20 cellular contexts compared by ENCODE assay signal in the genomic region with DNA sequence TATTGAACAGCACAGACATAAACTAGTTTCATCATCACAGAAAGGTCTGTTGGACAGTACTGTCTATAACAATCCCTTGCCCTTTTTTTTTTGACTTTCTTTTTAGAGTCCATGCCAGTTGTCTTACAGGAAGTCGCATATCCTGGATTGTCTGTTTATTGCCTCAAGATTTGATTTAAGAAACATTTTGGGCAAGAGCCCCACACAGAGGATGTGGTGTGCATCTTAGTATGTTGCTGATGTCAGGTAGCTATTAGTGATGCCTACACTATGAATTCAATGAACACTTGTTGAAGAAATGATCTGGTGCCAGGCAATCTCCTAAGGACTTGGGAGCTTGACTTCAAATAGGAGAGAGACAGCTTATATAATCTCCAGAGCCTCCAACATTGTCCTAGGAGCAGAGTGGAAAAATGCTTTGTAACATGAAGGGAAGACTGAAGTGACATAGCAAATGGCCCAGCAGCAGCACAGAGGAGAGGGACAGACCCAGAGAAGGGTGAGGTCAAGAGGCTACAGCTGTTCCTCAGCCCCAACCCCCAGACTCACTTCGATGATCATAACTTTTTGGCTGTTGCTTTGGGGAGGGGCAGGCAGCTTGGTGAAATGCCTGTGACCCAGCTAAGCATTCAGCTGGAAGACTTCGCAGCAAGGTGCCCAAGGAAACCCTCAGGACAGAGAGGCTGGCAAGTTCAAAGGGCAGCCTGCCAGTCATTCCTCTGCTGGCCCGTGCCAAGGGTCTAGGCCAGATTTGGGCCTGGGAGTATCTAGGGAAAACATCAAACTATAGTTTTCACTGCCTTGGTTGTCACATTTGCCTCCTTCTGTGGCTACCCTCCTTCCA. TPM values are rescaled to one million over a fixed set of nuclear protein-coding genes. Genes with fewer than 3 reads are reported as not detected.
DNase-seq lines count a peak whose midpoint lies in the region; ATAC-seq and TF ChIP-seq lines count a peak whose summit lies in the region.
"Had no signal": no experiment of that assay in that cellular context is flagged by ENCODE, and none has a peak within 500 bp of the region (broad histone marks: within the 10 kb centered on the region; RNA-seq: fewer than 3 reads in every experiment).

No MANE protein-coding gene starts in this region.

- no peaks in the 10 kb centered on the region for H3K36me3 ChIP-seq in left ventricle myocardium inferior
- no peaks in the 10 kb centered on the region for H3K36me3 ChIP-seq in gastroesophageal sphincter
- H3K36me3 ChIP-seq in thoracic aorta: no peaks in the 10 kb centered on the region
- H3K36me3 ChIP-seq: ovary, suprapubic skin had no signal

- H3K27ac Mint-ChIP-seq in T-helper 2 cell treated with Interferon-gamma antibody and Interleukin-4, amounts not matched to agents 5 μg/mL and 100 μg/mL, for 36 hours: peak overlapping the region; percentile 70
- H3K27ac Mint-ChIP-seq: mesothelial cell of epicardium had no signal

- intact Hi-C loops in left ventricle myocardium inferior (cut with micrococcal nuclease): no loop called here
- intact Hi-C loops in Right ventricle myocardium inferior (cut with DNase I): no loop called here

- H3K27ac ChIP-seq in left ventricle myocardium inferior (replicated peaks): peak overlapping the region; percentile 82
- H3K27ac ChIP-seq in gastroesophageal sphincter: peak overlapping the region; percentile 59 to 81 (median 80)
- H3K27ac ChIP-seq in thoracic aorta: peak overlapping the region; percentile 62 to 85
- H3K27ac ChIP-seq: body of pancreas, KMS-11, ovary, suprapubic skin had no signal

- no peaks in the 10 kb centered on the region for H3K36me3 Mint-ChIP-seq in T-helper 2 cell treated with Interferon-gamma antibody and Interleukin-4, amounts not matched to agents 5 μg/mL and 100 μg/mL, for 36 hours (ENCODE audit: low read depth)
- H3K36me3 Mint-ChIP-seq: mesothelial cell of epicardium had no signal

- DNase-seq in left ventricle myocardium inferior: no peak
- DNase-seq in Right ventricle myocardium inferior (ENCODE audit: missing footprints): no peak
- DNase-seq in T-helper 2 cell treated with Interferon-gamma antibody and Interleukin-4, amounts not matched to agents 5 μg/mL and 100 μg/mL, for 36 hours (ENCODE audit: low spot score): no peak
- no peak for DNase-seq in thoracic aorta (ENCODE audit: low spot score)
- DNase-seq in cortex of kidney (lab: John Stamatoyannopoulos, UW): no peak
- no peak for DNase-seq in kidney glomerular epithelial cell (lab: John Stamatoyannopoulos, UW)
- DNase-seq: activated CD4-positive, CD25-positive, alpha-beta regulatory T cell treated with anti-CD3 and anti-CD28 coated beads, Interleukin-2, amount 50 U/mL, for 72 hours; body of pancreas; DMS53; effector memory CD4-positive, alpha-beta T cell; foreskin fibroblast; H7; NCI-H187 treated with DMSO at 0.1 percent for 48 hours; NCI-H526; ovary had no signal

- no peak for TF ChIP-seq POLR2A in gastroesophageal sphincter (IDR thresholded peaks at IDR 0.05)

- no peak for TF ChIP-seq EP300 in gastroesophageal sphincter (IDR thresholded peaks at IDR 0.05)

- WGBS in gastroesophageal sphincter (ENCODE audit: low coverage in 1 of 2), 2 donors: 80 to 83% methylated on average over 1 to 3 of the region's 4 CpGs

- H3K4me3 Mint-ChIP-seq in T-helper 2 cell treated with Interferon-gamma antibody and Interleukin-4, amounts not matched to agents 5 μg/mL and 100 μg/mL, for 36 hours: no peak overlapping the region
- H3K4me3 Mint-ChIP-seq: mesothelial cell of epicardium had no signal

- H3K27me3 ChIP-seq in left ventricle myocardium inferior (ENCODE audit: low read depth): no peaks in the 10 kb centered on the region
- H3K27me3 ChIP-seq in gastroesophageal sphincter: no peaks in the 10 kb centered on the region
- no peaks in the 10 kb centered on the region for H3K27me3 ChIP-seq in thoracic aorta (replicated peaks; ENCODE audit: insufficient read depth)
- H3K27me3 ChIP-seq: body of pancreas, ovary, suprapubic skin had no signal

- ATAC-seq in Right ventricle myocardium inferior: no peak
- no peak for ATAC-seq in gastroesophageal sphincter
- no peak for ATAC-seq in thoracic aorta (ENCODE audit: insufficient number of reproducible peaks, low FRiP score, low read depth)
- ATAC-seq in HG03175 (IDR thresholded peaks at IDR 0.05; ENCODE audit: unreplicated experiment): no peak
- ATAC-seq: body of pancreas had no signal

- no peak for TF ChIP-seq CTCF in left ventricle myocardium inferior (IDR thresholded peaks at IDR 0.05; ENCODE audit: borderline replicate concordance)
- no peak for TF ChIP-seq CTCF in gastroesophageal sphincter (IDR thresholded peaks at IDR 0.05)
- TF ChIP-seq CTCF in thoracic aorta (IDR thresholded peaks at IDR 0.05): no peak

- H3K27me3 Mint-ChIP-seq in T-helper 2 cell treated with Interferon-gamma antibody and Interleukin-4, amounts not matched to agents 5 μg/mL and 100 μg/mL, for 36 hours (ENCODE audit: low read depth): no peaks in the 10 kb centered on the region

- H3K4me3 ChIP-seq in left ventricle myocardium inferior: no peak overlapping the region
- no peak overlapping the region for H3K4me3 ChIP-seq in gastroesophageal sphincter
- no peak overlapping the region for H3K4me3 ChIP-seq in thoracic aorta
- H3K4me3 ChIP-seq: body of pancreas, ovary, suprapubic skin had no signal

- H3K9me3 ChIP-seq in left ventricle myocardium inferior (replicated peaks) (no peaks in the 10 kb centered on the region), gastroesophageal sphincter (no peaks in the 10 kb centered on the region), thoracic aorta (no peaks in the 10 kb centered on the region)
- H3K9me3 ChIP-seq: body of pancreas, ovary, suprapubic skin had no signal

- H3K9me3 Mint-ChIP-seq in T-helper 2 cell treated with Interferon-gamma antibody and Interleukin-4, amounts not matched to agents 5 μg/mL and 100 μg/mL, for 36 hours: no peaks in the 10 kb centered on the region
- H3K9me3 Mint-ChIP-seq: mesothelial cell of epicardium had no signal

- peaks cover 38% of the 10 kb centered on the region for H3K4me1 ChIP-seq in left ventricle myocardium inferior
- peaks cover 0 to 23% (median 0%) of the 10 kb centered on the region in 3 donors for H3K4me1 ChIP-seq in gastroesophageal sphincter
- H3K4me1 ChIP-seq in thoracic aorta (ENCODE audit: control insufficient read depth in 1 of 2, low read depth in 2 of 2): peaks cover 3 to 25% of the 10 kb centered on the region in 2 donors
- H3K4me1 ChIP-seq: body of pancreas, suprapubic skin had no signal

- H3K4me1 Mint-ChIP-seq in T-helper 2 cell treated with Interferon-gamma antibody and Interleukin-4, amounts not matched to agents 5 μg/mL and 100 μg/mL, for 36 hours (ENCODE audit: low read depth): peaks cover 9% of the 10 kb centered on the region
- H3K4me1 Mint-ChIP-seq: mesothelial cell of epicardium had no signal

RNA-seq across cellular contexts. Expression of a gene that starts 7.6 kb away (rescaled TPM):
- total RNA-seq in left ventricle myocardium inferior (13.7 TPM), Right ventricle myocardium inferior (16.6 TPM), gastroesophageal sphincter (10 to 100 TPM; 17.0 to 74.8 (median 43.4) TPM), thoracic aorta (10 to 100 TPM; 23.5 to 47.2 TPM)

RNA-seq across cellular contexts. Expression of a gene that starts 30.1 kb away (rescaled TPM):
- total RNA-seq in left ventricle myocardium inferior: 486 TPM
- 458 TPM for total RNA-seq in Right ventricle myocardium inferior
- total RNA-seq in gastroesophageal sphincter: 10 to 100 TPM; 20.9 to 38.7 (median 29.1) TPM
- total RNA-seq in thoracic aorta: 10 to 100 TPM; 26.7 to 64.1 TPM

RNA-seq across cellular contexts. Expression of a gene that starts 32.9 kb away (rescaled TPM):
- 217 TPM for total RNA-seq in left ventricle myocardium inferior
- total RNA-seq in Right ventricle myocardium inferior: 185 TPM
- total RNA-seq in gastroesophageal sphincter: 100 to 1,000 TPM; 130 to 180 (median 138) TPM
- 100 to 1,000 TPM in 1 of 2 donors, 10 to 100 TPM in 1; 80.6 to 116 TPM for total RNA-seq in thoracic aorta
